Comparison of ENCODE assay signal across 29 cellular contexts in the genomic region with DNA sequence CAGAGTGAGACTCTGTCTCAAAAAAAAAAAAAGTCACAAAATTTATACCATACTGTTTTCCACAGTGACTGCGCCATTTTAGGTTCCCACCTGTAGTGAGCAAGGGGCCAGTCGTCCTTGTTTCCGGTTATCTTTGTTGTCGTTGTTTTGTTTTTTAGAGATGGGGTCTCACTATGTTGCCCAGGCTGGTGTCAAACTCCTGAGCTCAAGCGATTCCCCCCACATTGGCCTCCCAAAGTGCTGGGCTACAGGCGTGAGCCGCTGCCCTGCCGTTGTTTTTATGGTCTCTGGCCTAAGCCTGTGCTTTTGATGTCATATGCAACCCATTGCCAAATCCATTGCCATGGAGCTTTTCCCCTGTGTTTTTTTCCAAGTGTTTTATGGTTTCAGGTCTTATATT. TPM values are rescaled to one million over a fixed set of nuclear protein-coding genes. Genes with fewer than 3 reads are reported as not detected.
A peak's percentile ranks its signal among the peaks of the same experiment; 100 is the strongest.
DNase-seq lines count a peak whose midpoint lies in the region; ATAC-seq and TF ChIP-seq lines count a peak whose summit lies in the region.
"Had no signal": no experiment of that assay in that cellular context is flagged by ENCODE, and none has a peak within 500 bp of the region (broad histone marks: within the 10 kb centered on the region; RNA-seq: fewer than 3 reads in every experiment).

No MANE protein-coding gene starts in this region.

- POLR2A ChIA-PET in CD8-positive, alpha-beta memory T cell (lab: Charles Lee): no interaction called here

- no peak overlapping the region for H3K4me3 ChIP-seq in CD8-positive, alpha-beta memory T cell (ENCODE audit: low read length)
- H3K4me3 ChIP-seq: body of pancreas, SJSA1, stomach, transverse colon had no signal

- no peaks in the 10 kb centered on the region for H3K27me3 ChIP-seq in CD8-positive, alpha-beta memory T cell (ENCODE audit: insufficient read depth, low read length, poor library complexity, severe bottlenecking)
- H3K27me3 ChIP-seq: body of pancreas, SJSA1, stomach, transverse colon had no signal

- no peak for TF ChIP-seq CTCF in HFFc6 (IDR thresholded peaks at IDR 0.05)
- no peak for TF ChIP-seq CTCF in endothelial cell (IDR thresholded peaks at IDR 0.05; ENCODE audit: unreplicated experiment)
- TF ChIP-seq CTCF in progenitor cell of endocrine pancreas (IDR thresholded peaks at IDR 0.05; ENCODE audit: unreplicated experiment): no peak

- CTCF ChIA-PET in CD8-positive, alpha-beta memory T cell (lab: Charles Lee): no interaction called here

- H3K9me3 Mint-ChIP-seq in CD8-positive, alpha-beta memory T cell: no peaks in the 10 kb centered on the region
- no peaks in the 10 kb centered on the region for H3K9me3 Mint-ChIP-seq in HFFc6
- no peaks in the 10 kb centered on the region for H3K9me3 Mint-ChIP-seq in endothelial cell (ENCODE audit: unreplicated experiment)
- H3K9me3 Mint-ChIP-seq in progenitor cell of endocrine pancreas (ENCODE audit: low read depth): no peaks in the 10 kb centered on the region
- H3K9me3 Mint-ChIP-seq: activated T-cell treated with anti-CD3 and anti-CD28 coated beads, Interleukin-2, amount 50 U/mL, for 4 hours; natural killer cell had no signal

- no peak for DNase-seq in CD8-positive, alpha-beta memory T cell
- DNase-seq in HFFc6: no peak
- DNase-seq in endothelial cell (ENCODE audit: low spot score): no peak
- no peak for DNase-seq in progenitor cell of endocrine pancreas (ENCODE audit: low spot score, unreplicated experiment)
- DNase-seq in NK-92 treated with Interleukin-12 subunit alpha and Interleukin-12 subunit beta, amount 100 ng/mL, for 24 hours (lab: John Stamatoyannopoulos, UW): no peak
- no peak for DNase-seq in left colon
- DNase-seq: activated CD4-positive, CD25-positive, alpha-beta regulatory T cell treated with anti-CD3 and anti-CD28 coated beads, Interleukin-2, amount 50 U/mL, for 72 hours; activated T-cell treated with anti-CD3 and anti-CD28 coated beads, Interleukin-2, amount 50 U/mL, for 4 hours; body of pancreas; DMS53; effector memory CD4-positive, alpha-beta T cell; foreskin melanocyte; GDM1; KBM-7; MV-4-11; natural killer cell; NCI-H1694 treated with DMSO at 0.1 percent for 48 hours; NCI-H2171 treated with DMSO at 0.1 percent for 48 hours; NCI-H526; right cardiac atrium; stimulated activated CD4-positive, alpha-beta T cell treated with anti-CD3 and anti-CD28 coated beads, Interleukin-15, amount 100 ng/mL, for 24 hours; stomach; T-helper 1 cell; transverse colon had no signal

- peak overlapping the region in 5 of 7 donors; percentile 19 to 78 (median 41) for H3K4me3 Mint-ChIP-seq in CD8-positive, alpha-beta memory T cell
- H3K4me3 Mint-ChIP-seq in HFFc6: 0 out of 2 replicates have a peak overlapping the region, but pooled peaks have one; percentile 11
- peak overlapping the region; percentile 73 for H3K4me3 Mint-ChIP-seq in endothelial cell (ENCODE audit: unreplicated experiment)
- H3K4me3 Mint-ChIP-seq in progenitor cell of endocrine pancreas (ENCODE audit: low read depth): no peak overlapping the region

- H3K4me1 Mint-ChIP-seq in CD8-positive, alpha-beta memory T cell: peaks cover 53 to 73% (median 56%) of the 10 kb centered on the region in 3 donors
- H3K4me1 Mint-ChIP-seq in HFFc6 (ENCODE audit: low read depth) (peaks cover 51% of the 10 kb centered on the region), endothelial cell (ENCODE audit: unreplicated experiment) (peaks cover 19% of the 10 kb centered on the region), progenitor cell of endocrine pancreas (ENCODE audit: low read depth) (peaks cover 22% of the 10 kb centered on the region)

- H3K9me3 ChIP-seq in CD8-positive, alpha-beta memory T cell (ENCODE audit: low read length): no peaks in the 10 kb centered on the region
- H3K9me3 ChIP-seq: body of pancreas, SJSA1, stomach, transverse colon had no signal

- no peak overlapping the region for H3K27ac ChIP-seq in CD8-positive, alpha-beta memory T cell (ENCODE audit: low read depth, low read length)
- H3K27ac ChIP-seq: body of pancreas, parathyroid adenoma, SJSA1, stomach, transverse colon had no signal

- peak overlapping the region in 2 of 8 donors; percentile 49 to 69 for H3K27ac Mint-ChIP-seq in CD8-positive, alpha-beta memory T cell
- H3K27ac Mint-ChIP-seq in HFFc6: peak overlapping the region; percentile 38
- H3K27ac Mint-ChIP-seq in endothelial cell (ENCODE audit: unreplicated experiment): no peak overlapping the region
- H3K27ac Mint-ChIP-seq in progenitor cell of endocrine pancreas: peak overlapping the region; percentile 71

- intact Hi-C loops in left colon (cut with DNase I, micrococcal nuclease): no loop called here

- peaks cover 39% of the 10 kb centered on the region for H3K4me1 ChIP-seq in CD8-positive, alpha-beta memory T cell (ENCODE audit: insufficient read depth, low read length)

- peaks cover 25% of the 10 kb centered on the region for H3K36me3 ChIP-seq in CD8-positive, alpha-beta memory T cell (ENCODE audit: insufficient read depth, low read length)

- peaks cover 8 to 72% (median 22%) of the 10 kb centered on the region in 3 donors for H3K36me3 Mint-ChIP-seq in CD8-positive, alpha-beta memory T cell
- H3K36me3 Mint-ChIP-seq in HFFc6 (ENCODE audit: low read depth) (peaks cover 67% of the 10 kb centered on the region), endothelial cell (ENCODE audit: low read depth, unreplicated experiment) (peaks cover 30% of the 10 kb centered on the region), progenitor cell of endocrine pancreas (ENCODE audit: insufficient read depth) (peaks cover 31% of the 10 kb centered on the region)

- H3K27me3 Mint-ChIP-seq in CD8-positive, alpha-beta memory T cell: peaks cover 0 to 1% of the 10 kb centered on the region in 2 donors
- H3K27me3 Mint-ChIP-seq in HFFc6 (ENCODE audit: insufficient read depth) (peaks cover 3% of the 10 kb centered on the region; the same call in 1 of the 2 replicates), endothelial cell (ENCODE audit: unreplicated experiment) (peaks cover 5% of the 10 kb centered on the region), progenitor cell of endocrine pancreas (no peaks in the 10 kb centered on the region)

- ATAC-seq in HG02610 (IDR thresholded peaks at IDR 0.05; ENCODE audit: unreplicated experiment) (no peak), left colon (no peak)
- ATAC-seq: activated T-cell treated with anti-CD3 and anti-CD28 coated beads, Interleukin-2, amount 50 U/mL, for 4 hours; body of pancreas; esophagus mucosa; left lobe of liver; natural killer cell; right cardiac atrium had no signal

RNA-seq across cellular contexts. Expression of a gene that starts 3.3 kb away (rescaled TPM):
- total RNA-seq in CD8-positive, alpha-beta memory T cell: 10 to 100 TPM; 48.0 to 52.9 TPM
- 41.4 TPM for polyA plus RNA-seq in CD8-positive, alpha-beta memory T cell
- total RNA-seq in HFFc6 (2021; fragmentation: NEBNext Ultra II Directional; extraction: Animal tissue kit (Norgen Biotek cat#: 25700)): 10 to 100 TPM; 32.4 to 42.9 (median 39.8) TPM
- total RNA-seq in endothelial cell (ENCODE audit: unreplicated experiment): 61.6 TPM
- 149 and 150 TPM in 2 replicates for total RNA-seq in progenitor cell of endocrine pancreas
- total RNA-seq in left colon: 10 to 100 TPM; 29.0 to 32.6 TPM

RNA-seq across cellular contexts. Expression of a gene that starts 29.6 kb away (rescaled TPM):
- total RNA-seq in CD8-positive, alpha-beta memory T cell: 10 to 100 TPM; 42.6 to 48.3 TPM
- polyA plus RNA-seq in CD8-positive, alpha-beta memory T cell: 7.3 TPM
- 10 to 100 TPM; 27.7 to 34.2 (median 28.6) TPM for total RNA-seq in HFFc6 (2021; fragmentation: NEBNext Ultra II Directional; extraction: Animal tissue kit (Norgen Biotek cat#: 25700))
- 21.6 TPM for total RNA-seq in endothelial cell (ENCODE audit: unreplicated experiment)
- total RNA-seq in progenitor cell of endocrine pancreas: 37.1 and 39.8 TPM in 2 replicates
- total RNA-seq in left colon: 10 to 100 TPM; 14.5 to 16.6 TPM

RNA-seq across cellular contexts. Expression of a gene that starts 50.0 kb away (rescaled TPM):
- total RNA-seq in CD8-positive, alpha-beta memory T cell: 10 to 100 TPM; 74.7 to 79.5 TPM
- 22.1 TPM for polyA plus RNA-seq in CD8-positive, alpha-beta memory T cell
- total RNA-seq in HFFc6 (2021; fragmentation: NEBNext Ultra II Directional; extraction: Animal tissue kit (Norgen Biotek cat#: 25700)): 10 to 100 TPM; 73.0 to 90.1 (median 82.3) TPM
- total RNA-seq in endothelial cell (ENCODE audit: unreplicated experiment): 65.4 TPM
- total RNA-seq in progenitor cell of endocrine pancreas: 104 TPM in 2 replicates
- 10 to 100 TPM; 44.5 to 45.1 TPM for total RNA-seq in left colon
